ENCODE assay signal across 9 cellular contexts in genomic region chr6:41278699-41279405, GRCh38. TPM values are rescaled to one million over a fixed set of nuclear protein-coding genes. Genes with fewer than 3 reads are reported as not detected.
DNase-seq lines count a peak whose midpoint lies in the region; ATAC-seq lines count a peak whose summit lies in the region.
"Had no signal": no experiment of that assay in that cellular context is flagged by ENCODE, and none has a peak within 500 bp of the region (broad histone marks: within the 10 kb centered on the region; RNA-seq: fewer than 3 reads in every experiment).

No MANE protein-coding gene starts in this region.

- ATAC-seq in left ventricle myocardium superior (peak; percentile 78), GM18858 (IDR thresholded peaks at IDR 0.05; ENCODE audit: unreplicated experiment) (no peak)

- intact Hi-C loops in activated T-helper 2 cell treated with anti-CD3 and anti-CD28 coated beads, Interferon-gamma antibody, Interleukin-2, Interleukin-4, amounts not matched to agents 10 μg/mL and 5 μg/mL and 100 μg/mL, durations not matched to agents 14 hours and 24 hours and 36 hours (cut with micrococcal nuclease): loop anchor here (1.0 kb wide), 1 partner anchor 39 kb away; no protein-coding TSS in a partner anchor
- intact Hi-C loops in left ventricle myocardium superior (cut with micrococcal nuclease): no loop called here

- H3K9me3 Mint-ChIP-seq in activated T-helper 2 cell treated with anti-CD3 and anti-CD28 coated beads, Interferon-gamma antibody, Interleukin-2, Interleukin-4, amounts not matched to agents 10 μg/mL and 5 μg/mL and 100 μg/mL, durations not matched to agents 14 hours and 24 hours and 36 hours: no peaks in the 10 kb centered on the region

- H3K27me3 Mint-ChIP-seq in activated T-helper 2 cell treated with anti-CD3 and anti-CD28 coated beads, Interferon-gamma antibody, Interleukin-2, Interleukin-4, amounts not matched to agents 10 μg/mL and 5 μg/mL and 100 μg/mL, durations not matched to agents 14 hours and 24 hours and 36 hours (ENCODE audit: low read depth): peaks cover 18% of the 10 kb centered on the region

- H3K4me1 Mint-ChIP-seq in activated T-helper 2 cell treated with anti-CD3 and anti-CD28 coated beads, Interferon-gamma antibody, Interleukin-2, Interleukin-4, amounts not matched to agents 10 μg/mL and 5 μg/mL and 100 μg/mL, durations not matched to agents 14 hours and 24 hours and 36 hours (ENCODE audit: low read depth): peaks cover 6% of the 10 kb centered on the region

- H3K27ac Mint-ChIP-seq in activated T-helper 2 cell treated with anti-CD3 and anti-CD28 coated beads, Interferon-gamma antibody, Interleukin-2, Interleukin-4, amounts not matched to agents 10 μg/mL and 5 μg/mL and 100 μg/mL, durations not matched to agents 14 hours and 24 hours and 36 hours: no peak overlapping the region
- H3K27ac Mint-ChIP-seq: T-helper 1 cell treated with Interleukin-12 subunit alpha and Interleukin-12 subunit beta and Interleukin-4 antibody, amounts not matched to agents 30 μg/mL and 1 μg/mL, for 36 hours had no signal

- no peak overlapping the region for H3K4me3 Mint-ChIP-seq in activated T-helper 2 cell treated with anti-CD3 and anti-CD28 coated beads, Interferon-gamma antibody, Interleukin-2, Interleukin-4, amounts not matched to agents 10 μg/mL and 5 μg/mL and 100 μg/mL, durations not matched to agents 14 hours and 24 hours and 36 hours (ENCODE audit: low read depth)
- H3K4me3 Mint-ChIP-seq: T-helper 1 cell treated with Interleukin-12 subunit alpha and Interleukin-12 subunit beta and Interleukin-4 antibody, amounts not matched to agents 30 μg/mL and 1 μg/mL, for 36 hours had no signal

- DNase-seq in DMS53 treated with DMSO at 0.1 percent for 48 hours (lab: John Stamatoyannopoulos, UW; ENCODE audit: unreplicated experiment): peak; percentile 70
- peak; percentile 55 for DNase-seq in LoVo (ENCODE audit: low spot score)
- DNase-seq in SHP77 (lab: John Stamatoyannopoulos, UW): peak; percentile 81 to 83
- DNase-seq in activated T-helper 2 cell treated with anti-CD3 and anti-CD28 coated beads, Interferon-gamma antibody, Interleukin-2, Interleukin-4, amounts not matched to agents 10 μg/mL and 5 μg/mL and 100 μg/mL, durations not matched to agents 14 hours and 24 hours and 36 hours (ENCODE audit: low spot score): peak; percentile 54
- peak; percentile 49 for DNase-seq in left ventricle myocardium superior
- DNase-seq in stimulated activated CD4-positive, alpha-beta T cell treated with anti-CD3 and anti-CD28 coated beads, Interleukin-12 subunit alpha, Interleukin-12 subunit beta, amount 100 ng/mL, for 48 hours (ENCODE audit: low read depth in 2 of 3, low spot score in 1 of 3): peak; percentile 47 to 71 (median 58)
- DNase-seq in cerebellar nuclear complex (lab: John Stamatoyannopoulos, UW): no peak

- no peaks in the 10 kb centered on the region for H3K36me3 Mint-ChIP-seq in activated T-helper 2 cell treated with anti-CD3 and anti-CD28 coated beads, Interferon-gamma antibody, Interleukin-2, Interleukin-4, amounts not matched to agents 10 μg/mL and 5 μg/mL and 100 μg/mL, durations not matched to agents 14 hours and 24 hours and 36 hours (ENCODE audit: low read depth)

RNA-seq across cellular contexts. Expression of gene TREM1, which starts 7.6 kb away (rescaled TPM):
- total RNA-seq in activated T-helper 2 cell treated with anti-CD3 and anti-CD28 coated beads, Interferon-gamma antibody, Interleukin-2, Interleukin-4, amounts not matched to agents 10 μg/mL and 5 μg/mL and 100 μg/mL, durations not matched to agents 14 hours and 24 hours and 36 hours: not detected in 2 replicates
- total RNA-seq in left ventricle myocardium superior: 0.92 TPM

RNA-seq across cellular contexts. Expression of gene TREML4, which starts 50.7 kb away (rescaled TPM):
- total RNA-seq in activated T-helper 2 cell treated with anti-CD3 and anti-CD28 coated beads, Interferon-gamma antibody, Interleukin-2, Interleukin-4, amounts not matched to agents 10 μg/mL and 5 μg/mL and 100 μg/mL, durations not matched to agents 14 hours and 24 hours and 36 hours: not detected in 2 replicates
- not detected for total RNA-seq in left ventricle myocardium superior

RNA-seq across cellular contexts. Expression of gene NCR2, which starts 56.6 kb away (rescaled TPM):
- total RNA-seq in activated T-helper 2 cell treated with anti-CD3 and anti-CD28 coated beads, Interferon-gamma antibody, Interleukin-2, Interleukin-4, amounts not matched to agents 10 μg/mL and 5 μg/mL and 100 μg/mL, durations not matched to agents 14 hours and 24 hours and 36 hours: not detected in 2 replicates
- total RNA-seq in left ventricle myocardium superior: not detected

Comparison
In these comparisons a context has a peak if more than half of its experiments do, and no peak if none do; other contexts are left out.
1. DNase-seq: peak in DMS53 treated with DMSO at 0.1 percent for 48 hours (single experiment), LoVo (single experiment), SHP77 (2 of 2), activated T-helper 2 cell treated with anti-CD3 and anti-CD28 coated beads, Interferon-gamma antibody, Interleukin-2, Interleukin-4, amounts not matched to agents 10 μg/mL and 5 μg/mL and 100 μg/mL, durations not matched to agents 14 hours and 24 hours and 36 hours (single experiment), left ventricle myocardium superior (single experiment) and stimulated activated CD4-positive, alpha-beta T cell treated with anti-CD3 and anti-CD28 coated beads, Interleukin-12 subunit alpha, Interleukin-12 subunit beta, amount 100 ng/mL, for 48 hours (3 of 3); none in cerebellar nuclear complex (0 of 2).